In genomic region chrX:29661290-29661689, GRCh38 we compare ENCODE assay signal across 17 cellular contexts.
A peak's percentile ranks its signal among the peaks of the same experiment; 100 is the strongest.
DNase-seq lines count a peak whose midpoint lies in the region; ATAC-seq and TF ChIP-seq lines count a peak whose summit lies in the region.
"Had no signal": no experiment of that assay in that cellular context is flagged by ENCODE, and none has a peak within 500 bp of the region (broad histone marks: within the 10 kb centered on the region; RNA-seq: fewer than 3 reads in every experiment).

No MANE protein-coding gene starts in this region.

- H3K36me3 Mint-ChIP-seq in nephron progenitor cell (ENCODE audit: low read depth) (no peaks in the 10 kb centered on the region), T-cell (no peaks in the 10 kb centered on the region)
- H3K36me3 Mint-ChIP-seq: activated naive CD4-positive, alpha-beta T cell treated with anti-CD3 and anti-CD28 coated beads, Interleukin-2, amount 10 ng/mL, durations not matched to agents 7 days and 5 days had no signal

- H3K27me3 Mint-ChIP-seq in nephron progenitor cell (ENCODE audit: low read depth, poor library complexity): no peaks in the 10 kb centered on the region
- no peaks in the 10 kb centered on the region for H3K27me3 Mint-ChIP-seq in T-cell
- H3K27me3 Mint-ChIP-seq: activated naive CD4-positive, alpha-beta T cell treated with anti-CD3 and anti-CD28 coated beads, Interleukin-2, amount 10 ng/mL, durations not matched to agents 7 days and 5 days; progenitor cell of endocrine pancreas had no signal

- POLR2A ChIA-PET in Panc1 (lab: Charles Lee) (no interaction called here), T-cell (lab: Charles Lee) (no interaction called here)

- no TSS peak for BruUV-seq in Panc1 (replicated peaks; lab: Mats Ljungman, UMichigan)

- CTCF ChIA-PET in Panc1 (lab: Charles Lee) (no interaction called here), T-cell (lab: Charles Lee) (no interaction called here)

- H3K9me3 Mint-ChIP-seq in nephron progenitor cell (no peaks in the 10 kb centered on the region), T-cell (peaks cover 0 to 10% (median 0%) of the 10 kb centered on the region in 3 donors)
- H3K9me3 Mint-ChIP-seq: activated naive CD4-positive, alpha-beta T cell treated with anti-CD3 and anti-CD28 coated beads, Interleukin-2, amount 10 ng/mL, durations not matched to agents 7 days and 5 days had no signal

- H3K27ac Mint-ChIP-seq in nephron progenitor cell (no peak overlapping the region), T-cell (no peak overlapping the region)
- H3K27ac Mint-ChIP-seq: activated naive CD4-positive, alpha-beta T cell treated with anti-CD3 and anti-CD28 coated beads, Interleukin-2, amount 10 ng/mL, durations not matched to agents 7 days and 5 days; progenitor cell of endocrine pancreas had no signal

- intact Hi-C loops in Panc1 (cut with micrococcal nuclease; ENCODE audit: unreplicated experiment): no loop called here

- peak overlapping the region; percentile 91 for H3K27ac ChIP-seq in Panc1 (ENCODE audit: low read length)
- H3K27ac ChIP-seq: transverse colon had no signal

- H3K4me1 Mint-ChIP-seq in nephron progenitor cell: no peaks in the 10 kb centered on the region
- H3K4me1 Mint-ChIP-seq in T-cell: no peaks in the 10 kb centered on the region
- H3K4me1 Mint-ChIP-seq: activated naive CD4-positive, alpha-beta T cell treated with anti-CD3 and anti-CD28 coated beads, Interleukin-2, amount 10 ng/mL, durations not matched to agents 7 days and 5 days had no signal

- H3K4me1 ChIP-seq in Panc1 (ENCODE audit: control insufficient read depth, insufficient read depth, low read length): peaks cover 5% of the 10 kb centered on the region
- H3K4me1 ChIP-seq: BE2C, transverse colon had no signal

- in situ Hi-C loops in Panc1 (cut with HindIII; ENCODE audit: low pct_unique_long_range_greater_than_20kb, low sequenced_read_pairs): no loop called here

- ATAC-seq in Panc1 (no peak), esophagus mucosa (no peak), T-cell (replicated peaks in 1 of 4) (no peak)
- ATAC-seq: GM12878 had no signal

- H3K4me3 Mint-ChIP-seq in nephron progenitor cell: no peak overlapping the region
- no peak overlapping the region for H3K4me3 Mint-ChIP-seq in T-cell
- H3K4me3 Mint-ChIP-seq: activated naive CD4-positive, alpha-beta T cell treated with anti-CD3 and anti-CD28 coated beads, Interleukin-2, amount 10 ng/mL, durations not matched to agents 7 days and 5 days had no signal

- H3K9me3 ChIP-seq in Panc1 (ENCODE audit: control insufficient read depth, insufficient read depth, low read depth, low read length): peaks cover 29% of the 10 kb centered on the region; the same call in 1 of the 2 replicates
- H3K9me3 ChIP-seq: BE2C, transverse colon had no signal

- H3K36me3 ChIP-seq in Panc1 (ENCODE audit: control insufficient read depth, insufficient read depth, low read length): no peaks in the 10 kb centered on the region
- H3K36me3 ChIP-seq: BE2C, transverse colon had no signal

- no peaks in the 10 kb centered on the region for H3K27me3 ChIP-seq in Panc1 (ENCODE audit: control insufficient read depth, insufficient read depth, low read length)
- H3K27me3 ChIP-seq: BE2C, transverse colon had no signal

- TF ChIP-seq CTCF in Panc1 (IDR thresholded peaks at IDR 0.05): no peak
- TF ChIP-seq CTCF in choroid plexus epithelial cell (conservative IDR thresholded peaks at IDR 0.05; ENCODE audit: low read depth, low read length): no peak
- TF ChIP-seq CTCF in nephron progenitor cell (IDR thresholded peaks at IDR 0.05): no peak

- no peak overlapping the region for H3K4me3 ChIP-seq in Panc1 (ENCODE audit: low read depth in 2 of 2, low read length in 2 of 2)
- no peak overlapping the region for H3K4me3 ChIP-seq in choroid plexus epithelial cell (ENCODE audit: low read depth, low read length)
- H3K4me3 ChIP-seq: GM12878, transverse colon had no signal

- DNase-seq in EH (ENCODE audit: low read depth): peak; percentile 40
- DNase-seq in Panc1 (ENCODE audit: low read depth, low spot score): no peak
- DNase-seq in choroid plexus epithelial cell (ENCODE audit: low read depth): peak; percentile 58
- peak; percentile 55 for DNase-seq in kidney tubule cell (ENCODE audit: low spot score)
- no peak for DNase-seq in nephron progenitor cell
- no peak for DNase-seq in T-cell
- no peak for DNase-seq in 8988T
- DNase-seq: activated CD4-positive, CD25-positive, alpha-beta regulatory T cell; activated naive CD4-positive, alpha-beta T cell treated with anti-CD3 and anti-CD28 coated beads, Interleukin-2, amount 10 ng/mL, durations not matched to agents 7 days and 5 days; BE2C; cerebellar nuclear complex; NCI-H1105; NCI-H2227 treated with DMSO at 0.1 percent for 48 hours; transverse colon had no signal

Comparison
In these comparisons a context has a peak if more than half of its experiments do, and no peak if none do; other contexts are left out.
1. DNase-seq: peak in EH (single experiment), choroid plexus epithelial cell (single experiment) and kidney tubule cell (single experiment); none in Panc1 (single experiment), nephron progenitor cell (single experiment), T-cell (0 of 34) and 8988T (single experiment).